ENCODE assay signal across 21 cellular contexts in the genomic region with DNA sequence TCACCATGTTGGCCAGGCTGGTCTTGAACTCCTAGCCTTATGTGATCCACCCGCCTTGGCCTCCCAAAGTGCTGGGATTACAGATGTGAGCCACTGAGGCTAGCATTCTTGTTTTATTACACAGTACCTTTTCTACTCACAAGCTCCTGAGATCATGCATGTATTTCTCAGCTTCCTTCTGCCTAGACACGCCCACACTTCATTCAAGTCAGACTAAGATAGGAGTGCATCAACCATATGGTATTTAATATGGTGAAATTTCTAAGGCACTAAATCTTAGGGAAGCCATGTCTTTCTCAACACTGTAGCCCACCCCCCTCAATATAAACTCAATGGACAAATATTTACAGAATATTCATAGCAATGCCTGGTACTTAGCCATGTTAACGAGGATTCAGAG.
A peak's percentile ranks its signal among the peaks of the same experiment; 100 is the strongest.
DNase-seq lines count a peak whose midpoint lies in the region; ATAC-seq and TF ChIP-seq lines count a peak whose summit lies in the region.
"Had no signal": no experiment of that assay in that cellular context is flagged by ENCODE, and none has a peak within 500 bp of the region (broad histone marks: within the 10 kb centered on the region; RNA-seq: fewer than 3 reads in every experiment).

No MANE protein-coding gene starts in this region.

- no peak for TF ChIP-seq CTCF in brain microvascular endothelial cell (IDR thresholded peaks at IDR 0.05; ENCODE audit: low read depth, low read length, missing control alignments)
- TF ChIP-seq CTCF in transverse colon (IDR thresholded peaks at IDR 0.05) = no peak

- H3K4me1 ChIP-seq in urinary bladder (ENCODE audit: insufficient read depth) = no peaks in the 10 kb centered on the region
- H3K4me1 ChIP-seq in CD8-positive, alpha-beta memory T cell (ENCODE audit: insufficient read depth, low read length) = no peaks in the 10 kb centered on the region
- no peaks in the 10 kb centered on the region for H3K4me1 ChIP-seq in transverse colon

- DNase-seq in activated CD4-positive, alpha-beta T cell treated with anti-CD3 and anti-CD28 coated beads for 36 hours = no peak
- DNase-seq in activated CD4-positive, alpha-beta T cell treated with anti-CD3 and anti-CD28 coated beads for 48 hours = no peak
- DNase-seq in brain microvascular endothelial cell = peak; percentile 28
- DNase-seq in iris pigment epithelial cell (ENCODE audit: low read depth) = peak; percentile 74
- DNase-seq in ecto neural progenitor cell (ENCODE audit: low spot score) = no peak
- DNase-seq in CD8-positive, alpha-beta memory T cell = no peak
- no peak for DNase-seq in transverse colon
- DNase-seq: activated CD4-positive, CD25-positive, alpha-beta regulatory T cell; heart right ventricle; islet precursor cell; Karpas-422; NCI-H1092 treated with DMSO at 0.1 percent for 48 hours; NCI-H82; spleen had no signal

- H3K9me3 Mint-ChIP-seq in activated CD4-positive, alpha-beta T cell treated with anti-CD3 and anti-CD28 coated beads for 36 hours (ENCODE audit: low read depth) = no peaks in the 10 kb centered on the region
- no peaks in the 10 kb centered on the region for H3K9me3 Mint-ChIP-seq in CD8-positive, alpha-beta memory T cell
- H3K9me3 Mint-ChIP-seq: brain; memory B cell; natural killer cell treated with Interleukin-12 subunit alpha and Interleukin-12 subunit beta and Interleukin-15 and Interleukin-18, amount 100 ng/mL, for 72 hours; T-helper 2 cell treated with Interferon-gamma antibody and Interleukin-4, amounts not matched to agents 5 μg/mL and 100 μg/mL, for 36 hours had no signal

- intact Hi-C loops in activated CD4-positive, alpha-beta T cell treated with anti-CD3 and anti-CD28 coated beads for 36 hours (cut with DNase I, micrococcal nuclease) = no loop called here
- intact Hi-C loops in transverse colon (cut with DNase I; ENCODE audit: low total_unique reads) = no loop called here

- H3K27ac ChIP-seq in brain microvascular endothelial cell = no peak overlapping the region
- peak overlapping the region; percentile 18 for H3K27ac ChIP-seq in urinary bladder (ENCODE audit: low read depth)
- no peak overlapping the region for H3K27ac ChIP-seq in CD8-positive, alpha-beta memory T cell (ENCODE audit: low read depth, low read length)
- no peak overlapping the region for H3K27ac ChIP-seq in transverse colon
- H3K27ac ChIP-seq: heart right ventricle, SK-N-MC, spleen had no signal

- H3K4me3 Mint-ChIP-seq in activated CD4-positive, alpha-beta T cell treated with anti-CD3 and anti-CD28 coated beads for 36 hours = no peak overlapping the region
- no peak overlapping the region for H3K4me3 Mint-ChIP-seq in CD8-positive, alpha-beta memory T cell
- H3K4me3 Mint-ChIP-seq: activated naive CD8-positive, alpha-beta T cell; brain; memory B cell; natural killer cell treated with Interleukin-12 subunit alpha and Interleukin-12 subunit beta and Interleukin-15 and Interleukin-18, amount 100 ng/mL, for 72 hours; T-helper 2 cell treated with Interferon-gamma antibody and Interleukin-4, amounts not matched to agents 5 μg/mL and 100 μg/mL, for 36 hours had no signal

- H3K4me3 ChIP-seq in brain microvascular endothelial cell (ENCODE audit: low read depth, low read length) (no peak overlapping the region), urinary bladder (ENCODE audit: low read depth, low read length) (no peak overlapping the region), transverse colon (no peak overlapping the region)
- no peak overlapping the region for H3K4me3 ChIP-seq in CD8-positive, alpha-beta memory T cell (ENCODE audit: low read length)
- H3K4me3 ChIP-seq: heart right ventricle, SK-N-MC, spleen had no signal

- no peaks in the 10 kb centered on the region for H3K27me3 ChIP-seq in brain microvascular endothelial cell (replicated peaks)
- H3K27me3 ChIP-seq in CD8-positive, alpha-beta memory T cell (ENCODE audit: insufficient read depth, low read length, poor library complexity, severe bottlenecking) = no peaks in the 10 kb centered on the region
- no peaks in the 10 kb centered on the region for H3K27me3 ChIP-seq in transverse colon
- H3K27me3 ChIP-seq: heart right ventricle, spleen had no signal

- TF ChIP-seq POLR2A in transverse colon (IDR thresholded peaks at IDR 0.05) = no peak

- CTCF ChIA-PET in activated CD4-positive, alpha-beta T cell treated with anti-CD3 and anti-CD28 coated beads for 36 hours (lab: Charles Lee) = interaction anchor here (0.6 to 5.9 kb wide), 6 partner anchors 10 to 142 kb away, joined by 3 to 43 read pairs (median 4); no protein-coding TSS in a partner anchor
- CTCF ChIA-PET in CD8-positive, alpha-beta memory T cell (lab: Charles Lee) = interaction anchor here (1.1 to 2.7 kb wide), 3 partner anchors 10 to 74 kb away, joined by 3 to 14 read pairs (median 3); no protein-coding TSS in a partner anchor

- no peaks in the 10 kb centered on the region for H3K9me3 ChIP-seq in CD8-positive, alpha-beta memory T cell (ENCODE audit: low read length)
- H3K9me3 ChIP-seq in transverse colon = no peaks in the 10 kb centered on the region
- H3K9me3 ChIP-seq: heart right ventricle, spleen had no signal

- TF ChIP-seq EP300 in transverse colon (IDR thresholded peaks at IDR 0.05; ENCODE audit: low read depth) = no peak

- in situ Hi-C loops in brain microvascular endothelial cell (cut with HindIII; ENCODE audit: low pct_ligation_motif_present, low sequenced_read_pairs) = no loop called here
- in situ Hi-C loops in transverse colon (cut with MboI; ENCODE audit: low pct_ligation_motif_present in 1 of 4, low pct_unique_long_range_greater_than_20kb in 1 of 4, low sequenced_read_pairs in 3 of 4) = no loop called here

- H3K27me3 Mint-ChIP-seq in activated CD4-positive, alpha-beta T cell treated with anti-CD3 and anti-CD28 coated beads for 36 hours = no peaks in the 10 kb centered on the region
- peaks cover 0 to under 1% of the 10 kb centered on the region in 2 donors for H3K27me3 Mint-ChIP-seq in CD8-positive, alpha-beta memory T cell
- H3K27me3 Mint-ChIP-seq: activated naive CD8-positive, alpha-beta T cell; memory B cell had no signal

- peaks cover 3% of the 10 kb centered on the region for H3K4me1 Mint-ChIP-seq in activated CD4-positive, alpha-beta T cell treated with anti-CD3 and anti-CD28 coated beads for 36 hours
- no peaks in the 10 kb centered on the region for H3K4me1 Mint-ChIP-seq in CD8-positive, alpha-beta memory T cell

- H3K36me3 ChIP-seq in brain microvascular endothelial cell (replicated peaks) (no peaks in the 10 kb centered on the region), urinary bladder (ENCODE audit: insufficient read depth) (no peaks in the 10 kb centered on the region), transverse colon (no peaks in the 10 kb centered on the region)
- H3K36me3 ChIP-seq in CD8-positive, alpha-beta memory T cell (ENCODE audit: insufficient read depth, low read length) = no peaks in the 10 kb centered on the region
- H3K36me3 ChIP-seq: heart right ventricle, spleen had no signal

- H3K27ac Mint-ChIP-seq in activated CD4-positive, alpha-beta T cell treated with anti-CD3 and anti-CD28 coated beads for 36 hours = no peak overlapping the region
- H3K27ac Mint-ChIP-seq in CD8-positive, alpha-beta memory T cell = no peak overlapping the region
- H3K27ac Mint-ChIP-seq: activated naive CD8-positive, alpha-beta T cell; memory B cell; natural killer cell treated with Interleukin-12 subunit alpha and Interleukin-12 subunit beta and Interleukin-15 and Interleukin-18, amount 100 ng/mL, for 72 hours; T-helper 2 cell treated with Interferon-gamma antibody and Interleukin-4, amounts not matched to agents 5 μg/mL and 100 μg/mL, for 36 hours had no signal

- POLR2A ChIA-PET in activated CD4-positive, alpha-beta T cell treated with anti-CD3 and anti-CD28 coated beads for 36 hours (lab: Charles Lee) = no interaction called here
- POLR2A ChIA-PET in CD8-positive, alpha-beta memory T cell (lab: Charles Lee) = no interaction called here

- WGBS in urinary bladder = 85% methylated on average over 3 of the region's 3 CpGs
- WGBS in transverse colon (ENCODE audit: low coverage in 1 of 2), 2 donors = 91 to 100% methylated on average over 2 to 3 of the region's 3 CpGs

- H3K36me3 Mint-ChIP-seq in activated CD4-positive, alpha-beta T cell treated with anti-CD3 and anti-CD28 coated beads for 36 hours (ENCODE audit: low read depth) = no peaks in the 10 kb centered on the region
- no peaks in the 10 kb centered on the region for H3K36me3 Mint-ChIP-seq in CD8-positive, alpha-beta memory T cell
- H3K36me3 Mint-ChIP-seq: activated naive CD8-positive, alpha-beta T cell; brain; memory B cell; natural killer cell treated with Interleukin-12 subunit alpha and Interleukin-12 subunit beta and Interleukin-15 and Interleukin-18, amount 100 ng/mL, for 72 hours had no signal

- peak; percentile 36 for ATAC-seq in activated CD4-positive, alpha-beta T cell treated with anti-CD3 and anti-CD28 coated beads for 36 hours
- ATAC-seq: heart right ventricle; natural killer cell treated with Interleukin-12 subunit alpha and Interleukin-12 subunit beta and Interleukin-15 and Interleukin-18, amount 100 ng/mL, for 72 hours had no signal

Comparison
In these comparisons a context has a peak if more than half of its experiments do, and no peak if none do; other contexts are left out.
1. DNase-seq: peak in brain microvascular endothelial cell (single experiment) and iris pigment epithelial cell (single experiment); none in activated CD4-positive, alpha-beta T cell treated with anti-CD3 and anti-CD28 coated beads for 36 hours (single experiment), activated CD4-positive, alpha-beta T cell treated with anti-CD3 and anti-CD28 coated beads for 48 hours (single experiment), ecto neural progenitor cell (single experiment), CD8-positive, alpha-beta memory T cell (0 of 5) and transverse colon (single experiment).